In genomic region chr10:104480797-104481196, GRCh38 we compare ENCODE assay signal across 27 cellular contexts.
DNase-seq lines count a peak whose midpoint lies in the region; ATAC-seq, FAIRE-seq and TF ChIP-seq lines count a peak whose summit lies in the region.
"Had no signal": no experiment of that assay in that cellular context is flagged by ENCODE, and none has a peak within 500 bp of the region (broad histone marks: within the 10 kb centered on the region; RNA-seq: fewer than 3 reads in every experiment).

No MANE protein-coding gene starts in this region.

- in situ Hi-C loops in GM13977 (cut with MboI; ENCODE audit: low pct_unique_long_range_greater_than_20kb, low sequenced_read_pairs, unreplicated experiment) = no loop called here

- CTCF ChIA-PET in H1 (lab: Charles Lee; ENCODE audit: partially characterized antibody) = interaction anchor here (0.7 to 3.2 kb wide), 3 partner anchors 15 to 98 kb away, joined by 3 to 10 read pairs (median 3); no protein-coding TSS in a partner anchor

- H3K4me3 ChIP-seq in H1 (ENCODE audit: extremely low read depth in 1 of 4, insufficient read depth in 2 of 4, low read depth in 3 of 4, low read length in 4 of 4) = no peak overlapping the region
- H3K4me3 ChIP-seq in osteoblast (ENCODE audit: insufficient read depth, low read length) = no peak overlapping the region
- no peak overlapping the region for H3K4me3 ChIP-seq in mesenchymal stem cell (ENCODE audit: insufficient read depth in 1 of 2, low read depth in 1 of 2, low read length in 2 of 2)
- H3K4me3 ChIP-seq: A549; BLaER1 treated with 17β-estradiol and CSF1 and Interleukin-3, amounts not matched to agents 10 nM and 100 nM; GM12878; GM23248; HAP-1 had no signal

- H2AFZ ChIP-seq in H9 (ENCODE audit: low read length) (no peak overlapping the region), H1 (ENCODE audit: low read length) (no peak overlapping the region; the same call in 1 of the 2 replicates), osteoblast (ENCODE audit: low read length) (no peak overlapping the region), mesenchymal stem cell (ENCODE audit: low read depth, low read length) (no peak overlapping the region)
- H2AFZ ChIP-seq: GM23248 had no signal

- no peak overlapping the region for H3K4me3 Mint-ChIP-seq in H9
- H3K4me3 Mint-ChIP-seq: CD14-positive monocyte; CD4-positive, alpha-beta T cell; CD8-positive, alpha-beta memory T cell; HFFc6 had no signal

- no peak for FAIRE-seq in H1 (lab: Jason Lieb, UNC)
- FAIRE-seq: A549, D721Med, GM12878, GM18507 had no signal

- no peak overlapping the region for H4K91ac ChIP-seq in H9 (ENCODE audit: insufficient read length, low read depth, low read length)
- H4K91ac ChIP-seq in H1 (replicated peaks; ENCODE audit: insufficient read length, low read length) = no peak overlapping the region
- H4K91ac ChIP-seq in mesenchymal stem cell (ENCODE audit: low read length) = no peak overlapping the region

- no peaks in the 10 kb centered on the region for H3K36me3 Mint-ChIP-seq in H9 (ENCODE audit: insufficient read depth in 1 of 3, low read depth in 3 of 3)
- H3K36me3 Mint-ChIP-seq: CD14-positive monocyte; CD8-positive, alpha-beta memory T cell had no signal

- no peak overlapping the region for H3T11ph ChIP-seq in H9 (ENCODE audit: low read length)

- no peaks in the 10 kb centered on the region for H3K36me3 ChIP-seq in H1 (ENCODE audit: control insufficient read depth in 2 of 4, insufficient read depth in 4 of 4, low read length in 3 of 4)
- H3K36me3 ChIP-seq in osteoblast (ENCODE audit: insufficient read depth, low read length) = no peaks in the 10 kb centered on the region
- no peaks in the 10 kb centered on the region for H3K36me3 ChIP-seq in mesenchymal stem cell (ENCODE audit: control insufficient read depth in 1 of 2, insufficient read depth in 2 of 2, low read depth in 1 of 2, low read length in 2 of 2)
- H3K36me3 ChIP-seq: BE2C; BLaER1 treated with 17β-estradiol and CSF1 and Interleukin-3, amounts not matched to agents 10 nM and 100 nM; HAP-1 had no signal

- TF ChIP-seq CTCF in H9 (conservative IDR thresholded peaks at IDR 0.05) = no peak
- no peak for TF ChIP-seq CTCF in H1 (IDR thresholded peaks at IDR 0.05; ENCODE audit: control extremely low read depth in 1 of 3, insufficient read depth in 1 of 3, low read depth in 1 of 3, low read length in 3 of 3)
- no peak for TF ChIP-seq CTCF in osteoblast (IDR thresholded peaks at IDR 0.05; ENCODE audit: extremely low read depth, low read depth, low read length)
- no peak for TF ChIP-seq CTCF in GM13977 (IDR thresholded peaks at IDR 0.05; ENCODE audit: extremely low read depth, insufficient read depth, missing control alignments)

- WGBS in H9 (ENCODE audit: extremely low coverage, insufficient read length, low lambda C conversion rate) = no CpG with 5 or more reads among the region's 3 CpGs
- 94% methylated on average over 3 of the region's 3 CpGs; no CpG with 5 or more reads in 1 of the 2 experiments for WGBS in H1 (ENCODE audit: extremely low coverage in 1 of 2, insufficient coverage in 1 of 2, insufficient read length in 1 of 2, insufficient replicate concordance in 2 of 2, low coverage in 1 of 2, low lambda C conversion rate in 2 of 2, missing lambda C conversion rate in 1 of 2), 2 experiments
- WGBS in mesenchymal stem cell = 65% methylated on average over 3 of the region's 3 CpGs

- no peak for DNase-seq in H9
- peak; percentile 35 for DNase-seq in NCI-H69 (lab: John Stamatoyannopoulos, UW)
- no peak for DNase-seq in H1 (ENCODE audit: low read depth in 1 of 2, low spot score in 2 of 2)
- peak; percentile 9 for DNase-seq in osteoblast (ENCODE audit: insufficient read length, low spot score, missing footprints)
- DNase-seq in mesenchymal stem cell = no peak
- DNase-seq in erythroblast (lab: John Stamatoyannopoulos, UW) = no peak
- no peak for DNase-seq in GM13977 (ENCODE audit: low spot score)
- DNase-seq: 8988T; ACHN; AML-193; BE2C; CD4-positive, alpha-beta T cell; CD8-positive, alpha-beta memory T cell; DMS 273 treated with DMSO at 0.1 percent for 48 hours; DMS79; EL; GDM1; GM23248; HFFc6 had no signal

- H3K14ac ChIP-seq in H9 (ENCODE audit: insufficient read depth, low read length) (peak overlapping the region; percentile 49; the same call in 1 of the 2 replicates), H1 (ENCODE audit: insufficient read length) (no peak overlapping the region), mesenchymal stem cell (ENCODE audit: low read length in 2 of 2) (no peak overlapping the region)

- H3K79me2 ChIP-seq in H9 (ENCODE audit: insufficient read depth, low read length) (no peaks in the 10 kb centered on the region), H1 (ENCODE audit: control insufficient read depth in 1 of 2, insufficient read depth in 2 of 2, low read length in 2 of 2) (no peaks in the 10 kb centered on the region), osteoblast (ENCODE audit: insufficient read depth, low read length) (no peaks in the 10 kb centered on the region)

- no peak overlapping the region for H3K27ac ChIP-seq in H9 (ENCODE audit: insufficient read length, low read depth, low read length)
- no peak overlapping the region for H3K27ac ChIP-seq in H1 (ENCODE audit: low read depth, low read length)
- no peak overlapping the region for H3K27ac ChIP-seq in osteoblast (ENCODE audit: low read depth, low read length)
- H3K27ac ChIP-seq in mesenchymal stem cell (ENCODE audit: low read length, poor library complexity, severe bottlenecking) = no peak overlapping the region
- H3K27ac ChIP-seq: A549; BLaER1 treated with 17β-estradiol and CSF1 and Interleukin-3, amounts not matched to agents 10 nM and 100 nM; GM23248 had no signal

- H3K56ac ChIP-seq in H9 (ENCODE audit: insufficient read length, low read depth, low read length) (no peak overlapping the region), H1 (replicated peaks; ENCODE audit: insufficient read length, low read depth, low read length) (no peak overlapping the region)

- H3K4me1 Mint-ChIP-seq in H9 = peaks cover 0 to 5% of the 10 kb centered on the region in 2 experiments; a peak in 2 of 4 replicates
- H3K4me1 Mint-ChIP-seq: CD8-positive, alpha-beta memory T cell had no signal

- H3K27me3 Mint-ChIP-seq in H9 (ENCODE audit: low read depth) = peaks cover 12% of the 10 kb centered on the region

- H3K18ac ChIP-seq in H9 (ENCODE audit: insufficient read length, low read depth, low read length) (no peak overlapping the region), H1 (ENCODE audit: extremely low read depth, low read length) (no peak overlapping the region), mesenchymal stem cell (ENCODE audit: low read depth in 1 of 2, low read length in 2 of 2) (no peak overlapping the region)

- H3K9me3 ChIP-seq in H9 (ENCODE audit: control insufficient read depth, low read depth, low read length) (no peaks in the 10 kb centered on the region), H1 (ENCODE audit: insufficient read depth in 2 of 2, low read depth in 1 of 2, low read length in 1 of 2) (no peaks in the 10 kb centered on the region), osteoblast (ENCODE audit: low read depth, low read length) (no peaks in the 10 kb centered on the region), mesenchymal stem cell (ENCODE audit: control insufficient read depth, low read length) (no peaks in the 10 kb centered on the region)
- H3K9me3 ChIP-seq: A549; BE2C; BLaER1 treated with 17β-estradiol and CSF1 and Interleukin-3, amounts not matched to agents 10 nM and 100 nM; HAP-1 had no signal

- H3K23ac ChIP-seq in H9 (ENCODE audit: insufficient read length, low read depth, low read length) (no peak overlapping the region), H1 (ENCODE audit: insufficient read length) (no peak overlapping the region), mesenchymal stem cell (ENCODE audit: low read length in 2 of 2) (peak overlapping the region in 1 of 2 experiments; percentile 68)

- no peak overlapping the region for H4K5ac ChIP-seq in H9 (ENCODE audit: insufficient read length, low read depth, low read length)
- no peak overlapping the region for H4K5ac ChIP-seq in H1 (ENCODE audit: insufficient read length, low read depth, low read length)

- peaks cover 3% of the 10 kb centered on the region for H3K23me2 ChIP-seq in H9 (ENCODE audit: insufficient read length, low read depth, low read length, poor library complexity, severe bottlenecking)
- H3K23me2 ChIP-seq in H1 (ENCODE audit: low read depth, low read length) = no peaks in the 10 kb centered on the region

- no peak overlapping the region for H2BK12ac ChIP-seq in H9 (ENCODE audit: insufficient read length, low read depth, low read length)
- H2BK12ac ChIP-seq in H1 (ENCODE audit: low read depth, low read length) = no peak overlapping the region; the same call in 1 of the 2 replicates
- no peak overlapping the region for H2BK12ac ChIP-seq in mesenchymal stem cell (ENCODE audit: low read length in 2 of 2)

- H4K8ac ChIP-seq in H9 (replicated peaks; ENCODE audit: insufficient read length, low read depth, low read length) = no peak overlapping the region
- H4K8ac ChIP-seq in H1 (ENCODE audit: extremely low read depth, insufficient read depth, low read length) = no peak overlapping the region
- H4K8ac ChIP-seq in mesenchymal stem cell (ENCODE audit: low read length) = no peak overlapping the region

- H3K4me2 ChIP-seq in H9 (ENCODE audit: insufficient read depth, insufficient read length, low read length) = no peak overlapping the region
- no peak overlapping the region for H3K4me2 ChIP-seq in H1 (ENCODE audit: insufficient read depth in 1 of 2, low read depth in 2 of 2, low read length in 2 of 2)
- H3K4me2 ChIP-seq in osteoblast (ENCODE audit: insufficient read depth, low read length) = no peak overlapping the region
- H3K4me2 ChIP-seq in mesenchymal stem cell (ENCODE audit: low read length, poor library complexity, severe bottlenecking) = no peak overlapping the region
- H3K4me2 ChIP-seq: A549; BLaER1 treated with 17β-estradiol and CSF1 and Interleukin-3, amounts not matched to agents 10 nM and 100 nM had no signal

- H2BK15ac ChIP-seq in H9 (ENCODE audit: low read depth, low read length) (no peak overlapping the region), H1 (ENCODE audit: low read length) (0 out of 2 replicates have a peak overlapping the region, but pooled peaks have one; percentile 61), mesenchymal stem cell (ENCODE audit: low read depth, poor library complexity, severe bottlenecking) (no peak overlapping the region)

- TF ChIP-seq POLR2A in H1 (IDR thresholded peaks at IDR 0.05; ENCODE audit: control extremely low read depth in 1 of 2, low read depth in 2 of 2, low read length in 2 of 2) (no peak), erythroblast (IDR thresholded peaks at IDR 0.05; ENCODE audit: low read length) (no peak)

- no peak for TF ChIP-seq RAD21 in H1 (IDR thresholded peaks at IDR 0.05 in 1 of 2, conservative IDR thresholded peaks at IDR 0.05 in 1 of 2; ENCODE audit: low read depth in 2 of 2, low read length in 2 of 2)

- H4K20me1 ChIP-seq in H9 (ENCODE audit: control insufficient read depth, insufficient read depth, insufficient read length) (no peaks in the 10 kb centered on the region), H1 (replicated peaks in 1 of 2; ENCODE audit: control insufficient read depth in 1 of 2, insufficient read depth in 2 of 2, low read length in 2 of 2) (no peaks in the 10 kb centered on the region), osteoblast (ENCODE audit: insufficient read depth, low read length) (no peaks in the 10 kb centered on the region)
- H4K20me1 ChIP-seq: BLaER1 treated with 17β-estradiol and CSF1 and Interleukin-3, amounts not matched to agents 10 nM and 100 nM had no signal

- POLR2A ChIA-PET in H1 (lab: Charles Lee; ENCODE audit: partially characterized antibody) = no interaction called here

- H2BK120ac ChIP-seq in H9 (ENCODE audit: low read depth, low read length, poor library complexity, severe bottlenecking) (no peak overlapping the region), H1 (replicated peaks; ENCODE audit: low read depth, low read length) (no peak overlapping the region), mesenchymal stem cell (ENCODE audit: low read depth, low read length) (no peak overlapping the region)

- H3K4me1 ChIP-seq in H9 (ENCODE audit: insufficient read depth, low read length) (no peaks in the 10 kb centered on the region), H1 (replicated peaks in 1 of 4; ENCODE audit: control insufficient read depth in 3 of 4, insufficient read depth in 4 of 4, low read length in 3 of 4) (no peaks in the 10 kb centered on the region), osteoblast (ENCODE audit: insufficient read depth, low read length) (no peaks in the 10 kb centered on the region), mesenchymal stem cell (ENCODE audit: control insufficient read depth, insufficient read depth, low read depth, low read length) (no peaks in the 10 kb centered on the region)
- H3K4me1 ChIP-seq: A549; BE2C; BLaER1 treated with 17β-estradiol and CSF1 and Interleukin-3, amounts not matched to agents 10 nM and 100 nM; HAP-1 had no signal

- H3K4ac ChIP-seq in H9 (ENCODE audit: low read depth, low read length) (no peak overlapping the region), H1 (replicated peaks; ENCODE audit: insufficient read length, low read depth, low read length) (no peak overlapping the region), mesenchymal stem cell (ENCODE audit: low read depth in 1 of 2, low read length in 2 of 2) (no peak overlapping the region)

- H2BK5ac ChIP-seq in H9 (ENCODE audit: insufficient read length, low read length) = no peak overlapping the region
- H2BK5ac ChIP-seq in H1 (ENCODE audit: low read depth, low read length) = no peak overlapping the region
- H2BK5ac ChIP-seq in mesenchymal stem cell (ENCODE audit: low read depth, low read length, poor library complexity, severe bottlenecking) = no peak overlapping the region

- H2AK5ac ChIP-seq in H9 (ENCODE audit: insufficient read length, low read length) (no peak overlapping the region), H1 (ENCODE audit: low read depth, low read length) (no peak overlapping the region), mesenchymal stem cell (ENCODE audit: low read length, severe bottlenecking) (no peak overlapping the region)

- no peak for TF ChIP-seq EP300 in H1 (IDR thresholded peaks at IDR 0.05; ENCODE audit: borderline replicate concordance in 1 of 2, low read depth in 2 of 2, low read length in 2 of 2)

- H3K79me1 ChIP-seq in H9 (ENCODE audit: insufficient read depth, low read depth, low read length, poor library complexity, severe bottlenecking) (no peaks in the 10 kb centered on the region), H1 (ENCODE audit: low read depth, low read length) (no peaks in the 10 kb centered on the region), mesenchymal stem cell (replicated peaks; ENCODE audit: low read length, poor library complexity, severe bottlenecking) (no peaks in the 10 kb centered on the region)

- H2BK20ac ChIP-seq in H9 (ENCODE audit: low read depth, low read length, poor library complexity, severe bottlenecking) = no peak overlapping the region
- H2BK20ac ChIP-seq in H1 (ENCODE audit: low read length) = 0 out of 2 replicates have a peak overlapping the region, but pooled peaks have one; percentile 57

- ATAC-seq in GM21447 (IDR thresholded peaks at IDR 0.05; ENCODE audit: unreplicated experiment) = no peak
- ATAC-seq: A549, GM12878 had no signal

- H3K27me3 ChIP-seq in H9 (ENCODE audit: insufficient read depth, low read length) (no peaks in the 10 kb centered on the region), H1 (replicated peaks in 1 of 4; ENCODE audit: control insufficient read depth in 3 of 4, extremely low read depth in 1 of 4, insufficient read depth in 3 of 4, low read length in 3 of 4) (no peaks in the 10 kb centered on the region; a peak in 1 of 7 replicates), osteoblast (ENCODE audit: insufficient read depth, low read length) (peaks cover 5% of the 10 kb centered on the region), mesenchymal stem cell (ENCODE audit: control insufficient read depth in 1 of 2, insufficient read depth in 1 of 2, low read length in 2 of 2) (peaks cover 0 to 12% of the 10 kb centered on the region in 2 experiments)
- H3K27me3 ChIP-seq: BE2C; BLaER1 treated with 17β-estradiol and CSF1 and Interleukin-3, amounts not matched to agents 10 nM and 100 nM had no signal

- H3K9ac ChIP-seq in H9 (ENCODE audit: extremely low read depth, insufficient read length, low read length) (no peak overlapping the region), H1 (replicated peaks in 1 of 4; ENCODE audit: extremely low read depth in 1 of 4, low read depth in 3 of 4, low read length in 3 of 4) (no peak overlapping the region), mesenchymal stem cell (ENCODE audit: low read length) (no peak overlapping the region)
- H3K9ac ChIP-seq: BLaER1 treated with 17β-estradiol and CSF1 and Interleukin-3, amounts not matched to agents 10 nM and 100 nM; GM23248 had no signal

- H3K27ac Mint-ChIP-seq in H9 = no peak overlapping the region
- H3K27ac Mint-ChIP-seq: CD14-positive monocyte; CD4-positive, alpha-beta T cell; CD8-positive, alpha-beta memory T cell; HFFc6 had no signal

- no peaks in the 10 kb centered on the region for H3K9me3 Mint-ChIP-seq in H9
- H3K9me3 Mint-ChIP-seq: CD4-positive, alpha-beta T cell; CD8-positive, alpha-beta memory T cell; HFFc6 had no signal

Comparison
In these comparisons a context has a peak if more than half of its experiments do, and no peak if none do; other contexts are left out.
1. DNase-seq: peak in NCI-H69 (single experiment) and osteoblast (single experiment); none in H9 (single experiment), H1 (0 of 2), mesenchymal stem cell (single experiment), erythroblast (0 of 2) and GM13977 (single experiment).